8 cellular contexts compared by ENCODE assay signal in the genomic region with DNA sequence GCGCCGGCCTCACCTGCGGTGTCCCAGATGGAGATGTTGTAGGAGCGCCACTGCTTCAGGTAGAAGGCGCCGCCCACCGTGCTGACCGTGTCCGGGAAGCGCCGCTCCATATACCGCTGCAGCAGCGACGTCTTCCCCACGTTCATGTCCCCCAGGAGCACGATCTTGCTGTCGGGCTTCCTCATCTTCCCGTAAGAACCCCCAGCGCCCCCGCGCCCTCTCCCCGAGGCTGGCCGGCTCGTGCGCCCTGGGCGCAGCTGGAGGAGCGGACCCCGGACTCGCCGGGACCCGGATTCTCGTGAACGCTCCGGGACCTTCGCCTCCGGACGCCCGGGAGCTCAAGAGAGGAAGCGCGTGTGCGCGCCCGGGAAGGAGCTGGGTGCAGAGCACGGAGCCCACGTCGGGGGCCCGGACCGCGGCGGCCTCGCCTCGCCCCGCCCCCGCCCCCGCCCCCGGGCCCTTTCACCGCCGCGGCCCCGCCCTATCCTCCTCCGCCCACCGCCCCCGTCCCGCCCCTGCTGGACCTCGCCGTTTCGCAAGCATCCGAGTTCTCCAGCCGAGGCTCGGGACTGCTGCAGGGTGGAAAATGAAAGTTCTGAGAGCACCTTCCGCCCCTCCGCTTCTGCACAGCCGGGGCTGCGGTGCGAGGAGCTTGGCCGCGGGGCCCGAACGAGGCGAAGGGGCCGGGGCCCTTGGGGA. TPM values are rescaled to one million over a fixed set of nuclear protein-coding genes. Genes with fewer than 3 reads are reported as not detected.
DNase-seq lines count a peak whose midpoint lies in the region; ATAC-seq and TF ChIP-seq lines count a peak whose summit lies in the region.

A gene with protein sequence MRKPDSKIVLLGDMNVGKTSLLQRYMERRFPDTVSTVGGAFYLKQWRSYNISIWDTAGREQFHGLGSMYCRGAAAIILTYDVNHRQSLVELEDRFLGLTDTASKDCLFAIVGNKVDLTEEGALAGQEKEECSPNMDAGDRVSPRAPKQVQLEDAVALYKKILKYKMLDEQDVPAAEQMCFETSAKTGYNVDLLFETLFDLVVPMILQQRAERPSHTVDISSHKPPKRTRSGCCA (minus strand): TSS at position 388 of the 699 bp plus-strand sequence. CDS start 203 bp downstream, at position 185.

- H3K27ac ChIP-seq in A673 (ENCODE audit: low read depth, low read length, poor library complexity, severe bottlenecking) (no peak within 1 kb of the TSS), ectodermal cell (ENCODE audit: insufficient read depth, low read depth, low read length, poor library complexity, severe bottlenecking) (no peak within 1 kb of the TSS)

- peaks cover 40% of the 10 kb centered on the region for H3K27me3 Mint-ChIP-seq in activated CD4-positive, alpha-beta memory T cell treated with anti-CD3 and anti-CD28 coated beads, Interleukin-2, amount 10 ng/mL, durations not matched to agents 7 days and 5 days

- H3K9me3 Mint-ChIP-seq in activated CD4-positive, alpha-beta memory T cell treated with anti-CD3 and anti-CD28 coated beads, Interleukin-2, amount 10 ng/mL, durations not matched to agents 7 days and 5 days, result no peaks in the 10 kb centered on the region

- peak within 1 kb of the TSS; percentile 94 for H3K4me3 Mint-ChIP-seq in activated CD4-positive, alpha-beta memory T cell treated with anti-CD3 and anti-CD28 coated beads, Interleukin-2, amount 10 ng/mL, durations not matched to agents 7 days and 5 days

- H3K36me3 Mint-ChIP-seq in activated CD4-positive, alpha-beta memory T cell treated with anti-CD3 and anti-CD28 coated beads, Interleukin-2, amount 10 ng/mL, durations not matched to agents 7 days and 5 days (ENCODE audit: low read depth), result peaks cover 11% of the 10 kb centered on the region

- H3K27ac Mint-ChIP-seq in activated CD4-positive, alpha-beta memory T cell treated with anti-CD3 and anti-CD28 coated beads, Interleukin-2, amount 10 ng/mL, durations not matched to agents 7 days and 5 days, result peak within 1 kb of the TSS; percentile 75

- WGBS in ectodermal cell, 2 experiments, result 0% methylated on average over 81 of the region's 81 CpGs

- H3K9me3 ChIP-seq in A673 (ENCODE audit: low read depth, low read length, poor library complexity, severe bottlenecking), result no peaks in the 10 kb centered on the region
- H3K9me3 ChIP-seq in ectodermal cell (ENCODE audit: control insufficient read depth, low read length), result no peaks in the 10 kb centered on the region

- H3K4me1 ChIP-seq in A673 (ENCODE audit: insufficient read depth, low read length, poor library complexity, severe bottlenecking) (peaks cover 4% of the 10 kb centered on the region), ectodermal cell (ENCODE audit: control insufficient read depth, insufficient read depth, low read length) (no peaks in the 10 kb centered on the region)

- peaks cover 4% of the 10 kb centered on the region for H3K27me3 ChIP-seq in A673 (replicated peaks; ENCODE audit: insufficient read depth, low read depth, low read length, poor library complexity)
- peaks cover 58% of the 10 kb centered on the region for H3K27me3 ChIP-seq in ectodermal cell (ENCODE audit: control insufficient read depth, insufficient read depth, low read length, poor library complexity, severe bottlenecking)

- POLR2A ChIA-PET in A673 (lab: Charles Lee; ENCODE audit: low non-redundant PET), result no interaction called here
- POLR2A ChIA-PET in activated CD4-positive, alpha-beta memory T cell treated with anti-CD3 and anti-CD28 coated beads, Interleukin-2, amount 10 ng/mL, durations not matched to agents 7 days and 5 days (lab: Charles Lee), result interaction anchor here (1.0 to 1.5 kb wide), 2 partner anchors 54 to 353 kb away, joined by 3 read pairs; a partner anchor contains a TSS

- peaks cover 36% of the 10 kb centered on the region for H3K4me1 Mint-ChIP-seq in activated CD4-positive, alpha-beta memory T cell treated with anti-CD3 and anti-CD28 coated beads, Interleukin-2, amount 10 ng/mL, durations not matched to agents 7 days and 5 days

- intact Hi-C loops in A673 (cut with micrococcal nuclease; ENCODE audit: unreplicated experiment), result no loop called here

- ATAC-seq in GM18517 (IDR thresholded peaks at IDR 0.05; ENCODE audit: unreplicated experiment), result peak; percentile 61
- ATAC-seq in HG02981 (IDR thresholded peaks at IDR 0.05; ENCODE audit: unreplicated experiment), result peak; percentile 69

- TF ChIP-seq CTCF in A673 (conservative IDR thresholded peaks at IDR 0.05; ENCODE audit: low read depth, low read length), result no peak

- no peaks in the 10 kb centered on the region for H3K36me3 ChIP-seq in A673 (ENCODE audit: insufficient read depth, low read length, poor library complexity, severe bottlenecking)
- H3K36me3 ChIP-seq in ectodermal cell (ENCODE audit: control insufficient read depth, insufficient read depth, low read length), result no peaks in the 10 kb centered on the region

- CTCF ChIA-PET in A673 (lab: Charles Lee), result interaction anchor here (0.7 kb wide), 1 partner anchor 257 kb away, joined by 4 read pairs; no protein-coding TSS in a partner anchor
- CTCF ChIA-PET in activated CD4-positive, alpha-beta memory T cell treated with anti-CD3 and anti-CD28 coated beads, Interleukin-2, amount 10 ng/mL, durations not matched to agents 7 days and 5 days (lab: Charles Lee), result interaction anchor here (0.8 to 1.3 kb wide), 4 partner anchors 9 to 106 kb away, joined by 3 to 13 read pairs (median 4); no protein-coding TSS in a partner anchor

- peak within 1 kb of the TSS; percentile 85 for H3K4me3 ChIP-seq in A673 (ENCODE audit: low read depth, low read length, poor library complexity, severe bottlenecking)
- peak within 1 kb of the TSS; percentile 67 for H3K4me3 ChIP-seq in ectodermal cell (ENCODE audit: insufficient read depth, low read depth, low read length)

- BruUV-seq in A673 (replicated peaks; lab: Mats Ljungman, UMichigan), result no TSS peak

- peak; percentile 78 for DNase-seq in A673 (ENCODE audit: low spot score)
- DNase-seq in NCI-H526 treated with DMSO at 0.1 percent for 48 hours (lab: John Stamatoyannopoulos, UW), result peak; percentile 73
- DNase-seq in activated CD4-positive, alpha-beta memory T cell treated with anti-CD3 and anti-CD28 coated beads, Interleukin-2, amount 10 ng/mL, durations not matched to agents 7 days and 5 days, result peak; percentile 68
- peak; percentile 80 for DNase-seq in medulla oblongata (ENCODE audit: extremely low spot score)
- peak; percentile 22 for DNase-seq in stimulated activated CD8-positive, alpha-beta memory T cell treated with anti-CD3 and anti-CD28 coated beads, Interleukin-12 subunit alpha, Interleukin-12 subunit beta, amount 100 ng/mL, for 1 hour (ENCODE audit: low read depth)

RNA-seq across cellular contexts. Expression of the gene that starts here (rescaled TPM):
- total RNA-seq in A673 (2021), result 0.88 and 1.2 TPM in 2 replicates
- total RNA-seq in activated CD4-positive, alpha-beta memory T cell treated with anti-CD3 and anti-CD28 coated beads, Interleukin-2, amount 10 ng/mL, durations not matched to agents 7 days and 5 days, result 1 to 10 TPM; 6.9 to 7.2 TPM
- polyA plus RNA-seq in ectodermal cell (2013, experiment 1 of 4), result 2.5 TPM
- polyA plus RNA-seq in ectodermal cell (2013, experiment 2 of 4), result 2.4 TPM
- 1.5 TPM for polyA plus RNA-seq in ectodermal cell (2013, experiment 3 of 4)
- polyA plus RNA-seq in ectodermal cell (2013, experiment 4 of 4), result 1.5 TPM

Comparison
In these comparisons a context has a peak if more than half of its experiments do, and no peak if none do; other contexts are left out.
1. DNase-seq: peak in every context shown above with its lines; median percentile 80 in medulla oblongata; 78 in A673; 73 in NCI-H526 treated with DMSO at 0.1 percent for 48 hours; 68 in activated CD4-positive, alpha-beta memory T cell treated with anti-CD3 and anti-CD28 coated beads, Interleukin-2, amount 10 ng/mL, durations not matched to agents 7 days and 5 days; 22 in stimulated activated CD8-positive, alpha-beta memory T cell treated with anti-CD3 and anti-CD28 coated beads, Interleukin-12 subunit alpha, Interleukin-12 subunit beta, amount 100 ng/mL, for 1 hour.